In genomic region chr1:9242338-9242969, GRCh38 we compare ENCODE assay signal across 9 cellular contexts. TPM values are rescaled to one million over a fixed set of nuclear protein-coding genes. Genes with fewer than 3 reads are reported as not detected.
DNase-seq lines count a peak whose midpoint lies in the region; ATAC-seq and TF ChIP-seq lines count a peak whose summit lies in the region.
"Had no signal": no experiment of that assay in that cellular context is flagged by ENCODE, and none has a peak within 500 bp of the region (broad histone marks: within the 10 kb centered on the region; RNA-seq: fewer than 3 reads in every experiment).

No MANE protein-coding gene starts in this region.

- no peak overlapping the region for H3K4me3 Mint-ChIP-seq in activated CD8-positive, alpha-beta T cell treated with anti-CD3 and anti-CD28 coated beads, Interleukin-2, amount 10 ng/mL, durations not matched to agents 7 days and 5 days

- intact Hi-C loops in left lung (cut with DNase I): no loop called here

- H3K27ac ChIP-seq in left lung: peak overlapping the region; percentile 61 to 85
- H3K27ac ChIP-seq in GM23248: no peak overlapping the region

- no peak overlapping the region for H3K27ac Mint-ChIP-seq in activated CD8-positive, alpha-beta T cell treated with anti-CD3 and anti-CD28 coated beads, Interleukin-2, amount 10 ng/mL, durations not matched to agents 7 days and 5 days

- H3K9me3 ChIP-seq in left lung (no peaks in the 10 kb centered on the region), skeletal muscle satellite cell (replicated peaks; ENCODE audit: low read length) (no peaks in the 10 kb centered on the region), GM23248 (ENCODE audit: low read depth) (no peaks in the 10 kb centered on the region)

- H3K9me2 ChIP-seq in GM23248 (ENCODE audit: insufficient read depth): no peaks in the 10 kb centered on the region

- DNase-seq in H7 (peak; percentile 70), choroid plexus epithelial cell (ENCODE audit: low read depth) (peak; percentile 65), left lung (peak; percentile 72 to 83), GM23248 (no peak)
- DNase-seq in activated CD8-positive, alpha-beta T cell treated with anti-CD3 and anti-CD28 coated beads, Interleukin-2, amount 10 ng/mL, durations not matched to agents 7 days and 5 days: no peak
- DNase-seq: activated T-cell treated with anti-CD3 and anti-CD28 coated beads for 4 hours had no signal

- no peaks in the 10 kb centered on the region for H3K27me3 Mint-ChIP-seq in activated CD8-positive, alpha-beta T cell treated with anti-CD3 and anti-CD28 coated beads, Interleukin-2, amount 10 ng/mL, durations not matched to agents 7 days and 5 days (ENCODE audit: low read depth)

- H3K9me3 Mint-ChIP-seq in activated CD8-positive, alpha-beta T cell treated with anti-CD3 and anti-CD28 coated beads, Interleukin-2, amount 10 ng/mL, durations not matched to agents 7 days and 5 days (ENCODE audit: insufficient read depth): no peaks in the 10 kb centered on the region

- H3F3A ChIP-seq in GM23248 (ENCODE audit: insufficient read depth): peaks cover 5% of the 10 kb centered on the region; the same call in 1 of the 2 replicates

- CTCF ChIA-PET in activated CD8-positive, alpha-beta T cell treated with anti-CD3 and anti-CD28 coated beads, Interleukin-2, amount 10 ng/mL, durations not matched to agents 7 days and 5 days (lab: Charles Lee): no interaction called here

- H3K4me1 Mint-ChIP-seq in activated CD8-positive, alpha-beta T cell treated with anti-CD3 and anti-CD28 coated beads, Interleukin-2, amount 10 ng/mL, durations not matched to agents 7 days and 5 days (ENCODE audit: low read depth): peaks cover 67% of the 10 kb centered on the region

- H3K4me3 ChIP-seq in H7 (ENCODE audit: insufficient read depth, low read depth, low read length): no peak overlapping the region
- H3K4me3 ChIP-seq in choroid plexus epithelial cell (ENCODE audit: low read depth, low read length): no peak overlapping the region
- no peak overlapping the region for H3K4me3 ChIP-seq in left lung
- peak overlapping the region; percentile 11 for H3K4me3 ChIP-seq in skeletal muscle satellite cell (ENCODE audit: low read length)
- H3K4me3 ChIP-seq in GM23248: no peak overlapping the region

- peak overlapping the region; percentile 50 for H3K4me2 ChIP-seq in skeletal muscle satellite cell (ENCODE audit: low read length)
- no peak overlapping the region for H3K4me2 ChIP-seq in GM23248 (ENCODE audit: unreplicated experiment)

- H3K27me3 ChIP-seq in H7 (ENCODE audit: control insufficient read depth, insufficient read depth, low read length) (no peaks in the 10 kb centered on the region), left lung (no peaks in the 10 kb centered on the region), skeletal muscle satellite cell (ENCODE audit: control insufficient read depth, insufficient read depth, low read length) (no peaks in the 10 kb centered on the region), GM23248 (replicated peaks; ENCODE audit: insufficient read depth) (no peaks in the 10 kb centered on the region)

- 56 to 63% methylated on average over 10 of the region's 10 CpGs for WGBS in GM23248 (ENCODE audit: low coverage in 1 of 2, low lambda C conversion rate in 2 of 2, missing lambda C conversion rate in 2 of 2), 2 experiments

- in situ Hi-C loops in GM23248 (cut with MboI): no loop called here

- H4K20me1 ChIP-seq in GM23248 (ENCODE audit: insufficient read depth): no peaks in the 10 kb centered on the region

- POLR2A ChIA-PET in activated CD8-positive, alpha-beta T cell treated with anti-CD3 and anti-CD28 coated beads, Interleukin-2, amount 10 ng/mL, durations not matched to agents 7 days and 5 days (lab: Charles Lee): no interaction called here

- H3K36me3 ChIP-seq in H7 (replicated peaks; ENCODE audit: control insufficient read depth, insufficient read depth, low read length) (no peaks in the 10 kb centered on the region; the same call in 1 of the 2 replicates), left lung (peaks cover 0 to 25% of the 10 kb centered on the region in 2 donors), skeletal muscle satellite cell (ENCODE audit: insufficient read depth, low read length) (peaks cover 36% of the 10 kb centered on the region), GM23248 (ENCODE audit: low read depth) (no peaks in the 10 kb centered on the region; the same call in 1 of the 2 replicates)

- peak overlapping the region; percentile 45 for H3K9ac ChIP-seq in skeletal muscle satellite cell (ENCODE audit: low read depth, low read length)
- no peak overlapping the region for H3K9ac ChIP-seq in GM23248

- ATAC-seq in left lung (peak; percentile 79), HG02571 (IDR thresholded peaks at IDR 0.05; ENCODE audit: unreplicated experiment) (no peak), GM19328 (IDR thresholded peaks at IDR 0.05; ENCODE audit: unreplicated experiment) (no peak)
- no peak for ATAC-seq in activated CD8-positive, alpha-beta T cell treated with anti-CD3 and anti-CD28 coated beads, Interleukin-2, amount 10 ng/mL, durations not matched to agents 7 days and 5 days

- peaks cover 34% of the 10 kb centered on the region for H3K79me2 ChIP-seq in GM23248 (ENCODE audit: insufficient read depth)

- TF ChIP-seq CTCF in choroid plexus epithelial cell (conservative IDR thresholded peaks at IDR 0.05; ENCODE audit: low read depth, low read length) (no peak), left lung (IDR thresholded peaks at IDR 0.05) (no peak)

- H2AFZ ChIP-seq in GM23248: no peak overlapping the region

- H3K36me3 Mint-ChIP-seq in activated CD8-positive, alpha-beta T cell treated with anti-CD3 and anti-CD28 coated beads, Interleukin-2, amount 10 ng/mL, durations not matched to agents 7 days and 5 days (ENCODE audit: low read depth): peaks cover 3% of the 10 kb centered on the region

- H3K4me1 ChIP-seq in left lung (peaks cover 24 to 86% of the 10 kb centered on the region in 2 donors), skeletal muscle satellite cell (ENCODE audit: control insufficient read depth, insufficient read depth, low read length) (peaks cover 76% of the 10 kb centered on the region), GM23248 (ENCODE audit: insufficient read depth) (peaks cover 22% of the 10 kb centered on the region)

RNA-seq across cellular contexts. Expression of gene H6PD, which starts 7.9 kb away (rescaled TPM):
- total RNA-seq in H7 (2014; rRNA removed; shearing (Covaris generic)): 13.9 and 20.2 TPM in 2 replicates
- total RNA-seq in left lung: 10 to 100 TPM; 33.0 to 42.6 TPM
- total RNA-seq in skeletal muscle satellite cell (2012; rRNA removed): 27.3 and 27.4 TPM in 2 replicates
- total RNA-seq in activated CD8-positive, alpha-beta T cell treated with anti-CD3 and anti-CD28 coated beads, Interleukin-2, amount 10 ng/mL, durations not matched to agents 7 days and 5 days: 10 to 100 TPM in 1 of 2 experiments, 1 to 10 TPM in 1; 9.7 to 10.2 TPM
- total RNA-seq in GM23248 (2014; rRNA removed; shearing (Covaris generic)): 29.6 and 31.4 TPM in 2 replicates
- 14.5 and 16.1 TPM in 2 replicates for polyA plus RNA-seq in GM23248 (2016; fragmentation: Nextera tagmentation; extraction: Ambion mirVana)

RNA-seq across cellular contexts. Expression of gene SPSB1, which starts 50.2 kb away (rescaled TPM):
- 4.2 and 6.5 TPM in 2 replicates for total RNA-seq in H7 (2014; rRNA removed; shearing (Covaris generic))
- 10 to 100 TPM; 24.7 to 39.4 TPM for total RNA-seq in left lung
- total RNA-seq in skeletal muscle satellite cell (2012; rRNA removed): 8.6 and 11.4 TPM in 2 replicates
- 1 to 10 TPM; 1.1 TPM for total RNA-seq in activated CD8-positive, alpha-beta T cell treated with anti-CD3 and anti-CD28 coated beads, Interleukin-2, amount 10 ng/mL, durations not matched to agents 7 days and 5 days
- 13.5 and 22.7 TPM in 2 replicates for total RNA-seq in GM23248 (2014; rRNA removed; shearing (Covaris generic))
- 13.5 and 13.6 TPM in 2 replicates for polyA plus RNA-seq in GM23248 (2016; fragmentation: Nextera tagmentation; extraction: Ambion mirVana)

Comparison
In these comparisons a context has a peak if more than half of its experiments do, and no peak if none do; other contexts are left out.
1. DNase-seq: peak in H7 (single experiment), choroid plexus epithelial cell (single experiment) and left lung (2 of 2); none in activated CD8-positive, alpha-beta T cell treated with anti-CD3 and anti-CD28 coated beads, Interleukin-2, amount 10 ng/mL, durations not matched to agents 7 days and 5 days (single experiment) and GM23248 (single experiment).